Comparison of ENCODE assay signal across 8 cellular contexts in genomic region chr18:45910405-45911023, GRCh38. TPM values are rescaled to one million over a fixed set of nuclear protein-coding genes. Genes with fewer than 3 reads are reported as not detected.
DNase-seq lines count a peak whose midpoint lies in the region; FAIRE-seq and TF ChIP-seq lines count a peak whose summit lies in the region.

No MANE protein-coding gene starts in this region.

- no peak overlapping the region for H3K9ac ChIP-seq in H1 (replicated peaks in 1 of 4; ENCODE audit: extremely low read depth in 1 of 4, low read depth in 3 of 4, low read length in 3 of 4)

- H3K4me1 Mint-ChIP-seq in HFFc6 (ENCODE audit: low read depth) (no peaks in the 10 kb centered on the region), nephron progenitor cell (no peaks in the 10 kb centered on the region)
- H3K4me1 Mint-ChIP-seq in activated CD4-positive, alpha-beta memory T cell treated with anti-CD3 and anti-CD28 coated beads, Interleukin-2, amount 10 ng/mL, durations not matched to agents 7 days and 5 days = no peaks in the 10 kb centered on the region
- no peaks in the 10 kb centered on the region for H3K4me1 Mint-ChIP-seq in stimulated activated naive CD8-positive, alpha-beta T cell treated with anti-CD3 and anti-CD28 coated beads, Interleukin-15, Interleukin-2, amounts not matched to agents 100 ng/mL and 50 ng/mL, for 24 hours (ENCODE audit: low read depth)

- DNase-seq in GM03348 (ENCODE audit: low spot score) = peak; percentile 68
- peak; percentile 22 for DNase-seq in HFFc6
- peak; percentile 74 for DNase-seq in NCI-H2196 (lab: John Stamatoyannopoulos, UW; ENCODE audit: unreplicated experiment)
- peak; percentile 70 for DNase-seq in activated CD4-positive, alpha-beta memory T cell treated with anti-CD3 and anti-CD28 coated beads, Interleukin-2, amount 10 ng/mL, durations not matched to agents 7 days and 5 days
- DNase-seq in H1 (ENCODE audit: low read depth in 1 of 2, low spot score in 2 of 2) = peak; percentile 33 to 72
- DNase-seq in nephron progenitor cell = peak; percentile 63
- DNase-seq in NCI-H446 treated with DMSO at 0.1 percent for 48 hours (lab: John Stamatoyannopoulos, UW) = no peak

- H3K27me3 Mint-ChIP-seq in HFFc6 (ENCODE audit: insufficient read depth) = no peaks in the 10 kb centered on the region
- H3K27me3 Mint-ChIP-seq in activated CD4-positive, alpha-beta memory T cell treated with anti-CD3 and anti-CD28 coated beads, Interleukin-2, amount 10 ng/mL, durations not matched to agents 7 days and 5 days = no peaks in the 10 kb centered on the region
- no peaks in the 10 kb centered on the region for H3K27me3 Mint-ChIP-seq in nephron progenitor cell (ENCODE audit: low read depth, poor library complexity)
- H3K27me3 Mint-ChIP-seq in stimulated activated naive CD8-positive, alpha-beta T cell treated with anti-CD3 and anti-CD28 coated beads, Interleukin-15, Interleukin-2, amounts not matched to agents 100 ng/mL and 50 ng/mL, for 24 hours = no peaks in the 10 kb centered on the region

- no peaks in the 10 kb centered on the region for H3K4me1 ChIP-seq in H1 (replicated peaks in 1 of 4; ENCODE audit: control insufficient read depth in 3 of 4, insufficient read depth in 4 of 4, low read length in 3 of 4)

- no peak overlapping the region for H3K4me3 Mint-ChIP-seq in HFFc6
- no peak overlapping the region for H3K4me3 Mint-ChIP-seq in activated CD4-positive, alpha-beta memory T cell treated with anti-CD3 and anti-CD28 coated beads, Interleukin-2, amount 10 ng/mL, durations not matched to agents 7 days and 5 days
- no peak overlapping the region for H3K4me3 Mint-ChIP-seq in nephron progenitor cell
- H3K4me3 Mint-ChIP-seq in stimulated activated naive CD8-positive, alpha-beta T cell treated with anti-CD3 and anti-CD28 coated beads, Interleukin-15, Interleukin-2, amounts not matched to agents 100 ng/mL and 50 ng/mL, for 24 hours = no peak overlapping the region

- H3K18ac ChIP-seq in H1 (ENCODE audit: extremely low read depth, low read length) = no peak overlapping the region

- H3K27ac Mint-ChIP-seq in HFFc6 (0 out of 2 replicates have a peak overlapping the region, but pooled peaks have one; percentile 0), nephron progenitor cell (no peak overlapping the region)
- H3K27ac Mint-ChIP-seq in activated CD4-positive, alpha-beta memory T cell treated with anti-CD3 and anti-CD28 coated beads, Interleukin-2, amount 10 ng/mL, durations not matched to agents 7 days and 5 days = no peak overlapping the region
- H3K27ac Mint-ChIP-seq in stimulated activated naive CD8-positive, alpha-beta T cell treated with anti-CD3 and anti-CD28 coated beads, Interleukin-15, Interleukin-2, amounts not matched to agents 100 ng/mL and 50 ng/mL, for 24 hours = peak overlapping the region; percentile 10

- TF ChIP-seq POLR2A in H1 (IDR thresholded peaks at IDR 0.05; ENCODE audit: control extremely low read depth in 1 of 2, low read depth in 2 of 2, low read length in 2 of 2) = no peak

- H3K4ac ChIP-seq in H1 (replicated peaks; ENCODE audit: insufficient read length, low read depth, low read length) = no peak overlapping the region

- H3K4me3 ChIP-seq in H1 (ENCODE audit: extremely low read depth in 1 of 4, insufficient read depth in 2 of 4, low read depth in 3 of 4, low read length in 4 of 4) = no peak overlapping the region

- H2BK5ac ChIP-seq in H1 (ENCODE audit: low read depth, low read length) = no peak overlapping the region

- H2BK120ac ChIP-seq in H1 (replicated peaks; ENCODE audit: low read depth, low read length) = no peak overlapping the region

- H2BK15ac ChIP-seq in H1 (ENCODE audit: low read length) = no peak overlapping the region

- H2AK5ac ChIP-seq in H1 (ENCODE audit: low read depth, low read length) = no peak overlapping the region

- H3K27ac ChIP-seq in H1 (ENCODE audit: low read depth, low read length) = no peak overlapping the region

- no peaks in the 10 kb centered on the region for H4K20me1 ChIP-seq in H1 (replicated peaks in 1 of 2; ENCODE audit: control insufficient read depth in 1 of 2, insufficient read depth in 2 of 2, low read length in 2 of 2)

- TF ChIP-seq EP300 in H1 (IDR thresholded peaks at IDR 0.05; ENCODE audit: borderline replicate concordance in 1 of 2, low read depth in 2 of 2, low read length in 2 of 2) = no peak

- H2BK12ac ChIP-seq in H1 (ENCODE audit: low read depth, low read length) = no peak overlapping the region

- no peak overlapping the region for H3K56ac ChIP-seq in H1 (replicated peaks; ENCODE audit: insufficient read length, low read depth, low read length)

- peak; percentile 90 to 91 for TF ChIP-seq RAD21 in H1 (IDR thresholded peaks at IDR 0.05 in 1 of 2, conservative IDR thresholded peaks at IDR 0.05 in 1 of 2; ENCODE audit: low read depth in 2 of 2, low read length in 2 of 2)

- H3K23me2 ChIP-seq in H1 (ENCODE audit: low read depth, low read length) = no peaks in the 10 kb centered on the region

- no peak overlapping the region for H3K14ac ChIP-seq in H1 (ENCODE audit: insufficient read length)

- H3K79me1 ChIP-seq in H1 (ENCODE audit: low read depth, low read length) = no peaks in the 10 kb centered on the region

- H3K23ac ChIP-seq in H1 (ENCODE audit: insufficient read length) = no peak overlapping the region

- H3K9me3 Mint-ChIP-seq in HFFc6 (no peaks in the 10 kb centered on the region), nephron progenitor cell (no peaks in the 10 kb centered on the region)
- H3K9me3 Mint-ChIP-seq in activated CD4-positive, alpha-beta memory T cell treated with anti-CD3 and anti-CD28 coated beads, Interleukin-2, amount 10 ng/mL, durations not matched to agents 7 days and 5 days = no peaks in the 10 kb centered on the region
- no peaks in the 10 kb centered on the region for H3K9me3 Mint-ChIP-seq in stimulated activated naive CD8-positive, alpha-beta T cell treated with anti-CD3 and anti-CD28 coated beads, Interleukin-15, Interleukin-2, amounts not matched to agents 100 ng/mL and 50 ng/mL, for 24 hours

- no peak overlapping the region for H4K5ac ChIP-seq in H1 (ENCODE audit: insufficient read length, low read depth, low read length)

- H3K36me3 Mint-ChIP-seq in HFFc6 (ENCODE audit: low read depth) (peaks cover 38% of the 10 kb centered on the region), nephron progenitor cell (ENCODE audit: low read depth) (peaks cover 66% of the 10 kb centered on the region)
- H3K36me3 Mint-ChIP-seq in activated CD4-positive, alpha-beta memory T cell treated with anti-CD3 and anti-CD28 coated beads, Interleukin-2, amount 10 ng/mL, durations not matched to agents 7 days and 5 days (ENCODE audit: low read depth) = peaks cover 60% of the 10 kb centered on the region
- H3K36me3 Mint-ChIP-seq in stimulated activated naive CD8-positive, alpha-beta T cell treated with anti-CD3 and anti-CD28 coated beads, Interleukin-15, Interleukin-2, amounts not matched to agents 100 ng/mL and 50 ng/mL, for 24 hours (ENCODE audit: low read depth) = peaks cover 50% of the 10 kb centered on the region

- H3K9me3 ChIP-seq in H1 (ENCODE audit: insufficient read depth in 2 of 2, low read depth in 1 of 2, low read length in 1 of 2) = no peaks in the 10 kb centered on the region

- CTCF ChIA-PET in activated CD4-positive, alpha-beta memory T cell treated with anti-CD3 and anti-CD28 coated beads, Interleukin-2, amount 10 ng/mL, durations not matched to agents 7 days and 5 days (lab: Charles Lee) = interaction anchor here (0.6 to 4.1 kb wide), 14 partner anchors 9 to 247 kb away, joined by 3 to 39 read pairs (median 4); no protein-coding TSS in a partner anchor
- CTCF ChIA-PET in H1 (lab: Charles Lee; ENCODE audit: partially characterized antibody) = interaction anchor here (0.5 to 6.0 kb wide), 24 partner anchors 9 to 249 kb away, joined by 3 to 33 read pairs (median 6); partner anchors contain the start of genes PSTPIP2 and SLC14A1

- H3K4me2 ChIP-seq in H1 (ENCODE audit: insufficient read depth in 1 of 2, low read depth in 2 of 2, low read length in 2 of 2) = no peak overlapping the region

- TF ChIP-seq CTCF in HFFc6 (IDR thresholded peaks at IDR 0.05) (peak; percentile 80), H1 (IDR thresholded peaks at IDR 0.05; ENCODE audit: control extremely low read depth in 1 of 3, insufficient read depth in 1 of 3, low read depth in 1 of 3, low read length in 3 of 3) (peak; percentile 89), nephron progenitor cell (IDR thresholded peaks at IDR 0.05) (peak; percentile 71)

- no peak overlapping the region for H4K8ac ChIP-seq in H1 (ENCODE audit: extremely low read depth, insufficient read depth, low read length)

- no peak overlapping the region for H4K91ac ChIP-seq in H1 (replicated peaks; ENCODE audit: insufficient read length, low read length)

- no peak overlapping the region for H2AFZ ChIP-seq in H1 (ENCODE audit: low read length)

- no peak overlapping the region for H2BK20ac ChIP-seq in H1 (ENCODE audit: low read length)

- no peaks in the 10 kb centered on the region for H3K27me3 ChIP-seq in H1 (replicated peaks in 1 of 4; ENCODE audit: control insufficient read depth in 3 of 4, extremely low read depth in 1 of 4, insufficient read depth in 3 of 4, low read length in 3 of 4)

- POLR2A ChIA-PET in activated CD4-positive, alpha-beta memory T cell treated with anti-CD3 and anti-CD28 coated beads, Interleukin-2, amount 10 ng/mL, durations not matched to agents 7 days and 5 days (lab: Charles Lee) = interaction anchor here (0.6 kb wide), 1 partner anchor 163 kb away, joined by 4 read pairs; no protein-coding TSS in a partner anchor
- POLR2A ChIA-PET in H1 (lab: Charles Lee; ENCODE audit: partially characterized antibody) = interaction anchor here (0.7 kb wide), 1 partner anchor 13 kb away, joined by 3 read pairs; no protein-coding TSS in a partner anchor

- 63% methylated on average over 4 of the region's 4 CpGs; no CpG with 5 or more reads in 1 of the 2 experiments for WGBS in H1 (ENCODE audit: extremely low coverage in 1 of 2, insufficient coverage in 1 of 2, insufficient read length in 1 of 2, insufficient replicate concordance in 2 of 2, low coverage in 1 of 2, low lambda C conversion rate in 2 of 2, missing lambda C conversion rate in 1 of 2), 2 experiments

- H3K79me2 ChIP-seq in H1 (ENCODE audit: control insufficient read depth in 1 of 2, insufficient read depth in 2 of 2, low read length in 2 of 2) = no peaks in the 10 kb centered on the region

- FAIRE-seq in H1 (lab: Jason Lieb, UNC) = peak; percentile 84

- H3K36me3 ChIP-seq in H1 (ENCODE audit: control insufficient read depth in 2 of 4, insufficient read depth in 4 of 4, low read length in 3 of 4) = peaks cover 6 to 41% (median 23%) of the 10 kb centered on the region in 4 experiments

RNA-seq across cellular contexts. Expression of gene EPG5, which starts 56.6 kb away (rescaled TPM):
- 10 to 100 TPM; 36.8 to 63.6 (median 44.5) TPM for total RNA-seq in HFFc6 (2021; fragmentation: NEBNext Ultra II Directional; extraction: Animal tissue kit (Norgen Biotek cat#: 25700))
- total RNA-seq in activated CD4-positive, alpha-beta memory T cell treated with anti-CD3 and anti-CD28 coated beads, Interleukin-2, amount 10 ng/mL, durations not matched to agents 7 days and 5 days = 10 to 100 TPM; 28.7 to 29.0 TPM
- total RNA-seq in H1 (2021; fragmentation: NEBNext Ultra II Directional; extraction: Animal tissue kit (Norgen Biotek cat#: 25700)) = 18.3 and 18.6 TPM in 2 replicates
- polyA plus RNA-seq in H1 (2011; rRNA removed) = 11.6 and 14.1 TPM in 2 replicates
- 13.4 TPM for polyA plus RNA-seq in H1 (2011; cell fraction: cytosol; rRNA removed)
- polyA plus RNA-seq in H1 (2011; cell fraction: nucleus; rRNA removed) = 28.9 TPM
- 7.2 to 9.1 TPM (median 7.7 TPM) in 4 replicates for polyA plus RNA-seq in H1 (2012, experiment 1 of 2)
- polyA plus RNA-seq in H1 (2012, experiment 2 of 2) = 0.70 TPM
- polyA plus RNA-seq in H1 (2013, experiment 1 of 2) = 6.3 TPM
- polyA plus RNA-seq in H1 (2013, experiment 2 of 2) = 5.5 TPM
- 62.3 and 83.2 TPM in 2 replicates for polyA minus RNA-seq in H1 (2011; rRNA and poly(A)+ RNA removed)
- polyA minus RNA-seq in H1 (2011; cell fraction: cytosol; rRNA and poly(A)+ RNA removed) = 20.3 TPM
- polyA minus RNA-seq in H1 (2011; cell fraction: nucleus; rRNA and poly(A)+ RNA removed) = 65.4 TPM

Comparison
In these comparisons a context has a peak if more than half of its experiments do, and no peak if none do; other contexts are left out.
1. H3K27ac Mint-ChIP-seq: peak in HFFc6 (single experiment) and stimulated activated naive CD8-positive, alpha-beta T cell treated with anti-CD3 and anti-CD28 coated beads, Interleukin-15, Interleukin-2, amounts not matched to agents 100 ng/mL and 50 ng/mL, for 24 hours (single experiment); none in activated CD4-positive, alpha-beta memory T cell treated with anti-CD3 and anti-CD28 coated beads, Interleukin-2, amount 10 ng/mL, durations not matched to agents 7 days and 5 days (single experiment) and nephron progenitor cell (single experiment).
2. Peak in every context shown above with its lines, with median percentiles within 50 percentile points of each other: CTCF ChIP-seq.